Comparison of ENCODE assay signal across 8 cellular contexts in the genomic region with DNA sequence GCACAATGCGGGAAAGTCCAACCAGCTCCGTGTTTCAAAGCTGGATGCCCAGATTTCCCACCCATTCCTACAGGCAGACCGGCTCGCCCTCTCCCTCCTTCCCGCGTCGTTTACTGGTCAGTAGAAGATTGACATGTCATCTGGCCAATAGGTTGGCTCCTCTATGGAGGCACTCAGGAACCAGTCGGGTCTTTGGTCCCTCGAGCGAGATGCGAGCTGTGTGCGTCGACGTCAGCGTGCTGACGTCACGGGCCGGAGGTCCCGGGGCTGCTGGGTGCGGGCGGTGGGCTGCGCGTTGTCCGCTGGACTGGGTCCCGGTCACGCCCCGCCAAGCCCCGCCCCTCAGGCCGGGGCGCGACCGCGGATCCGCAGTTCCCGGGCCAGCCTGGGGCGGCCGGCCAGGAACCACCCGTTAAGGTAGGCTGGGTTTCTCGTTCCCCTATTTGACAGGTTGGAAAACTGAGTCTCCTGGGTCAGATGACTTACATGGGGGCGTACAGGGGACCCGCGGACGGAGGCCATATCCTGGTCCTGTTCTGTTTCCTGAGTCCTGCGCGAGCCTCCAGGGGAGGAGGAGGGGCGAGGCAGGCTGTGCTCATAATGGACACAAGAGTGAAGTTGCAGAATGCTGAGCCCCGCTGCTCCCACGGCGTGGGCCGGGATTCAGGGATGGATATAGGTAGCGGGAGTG. TPM values are rescaled to one million over a fixed set of nuclear protein-coding genes. Genes with fewer than 3 reads are reported as not detected.
DNase-seq lines count a peak whose midpoint lies in the region; ATAC-seq, FAIRE-seq and TF ChIP-seq lines count a peak whose summit lies in the region.

A gene with protein sequence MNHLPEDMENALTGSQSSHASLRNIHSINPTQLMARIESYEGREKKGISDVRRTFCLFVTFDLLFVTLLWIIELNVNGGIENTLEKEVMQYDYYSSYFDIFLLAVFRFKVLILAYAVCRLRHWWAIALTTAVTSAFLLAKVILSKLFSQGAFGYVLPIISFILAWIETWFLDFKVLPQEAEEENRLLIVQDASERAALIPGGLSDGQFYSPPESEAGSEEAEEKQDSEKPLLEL (plus strand): TSS at position 242 of the 691 bp plus-strand sequence. CDS start 29,260 bp downstream, outside the sequence.

- peak within 1 kb of the TSS; percentile 99 for H2AFZ ChIP-seq in OCI-LY1 (ENCODE audit: low read length)

- ATAC-seq in GM21447 (IDR thresholded peaks at IDR 0.05; ENCODE audit: unreplicated experiment): peak; percentile 99

- H3K9me3 ChIP-seq in HUES64 (ENCODE audit: insufficient read depth, low read depth, low read length): 0 out of 2 replicates have a peak, but pooled peaks cover under 1% of the 10 kb centered on the region
- H3K9me3 ChIP-seq in OCI-LY1 (ENCODE audit: low read length): 0 out of 2 replicates have a peak, but pooled peaks cover 2% of the 10 kb centered on the region
- no peaks in the 10 kb centered on the region for H3K9me3 ChIP-seq in mesodermal cell (ENCODE audit: control insufficient read depth, low read length)

- peaks cover 11% of the 10 kb centered on the region for H3K4me1 ChIP-seq in HUES64 (ENCODE audit: insufficient read depth, low read length)
- peaks cover 32% of the 10 kb centered on the region for H3K4me1 ChIP-seq in OCI-LY1 (ENCODE audit: insufficient read depth, low read length, severe bottlenecking)
- H3K4me1 ChIP-seq in mesodermal cell (ENCODE audit: control insufficient read depth, insufficient read depth, low read length, poor library complexity, severe bottlenecking): peaks cover 7% of the 10 kb centered on the region

- H3F3A ChIP-seq in OCI-LY1 (ENCODE audit: insufficient read depth, low read length): no peaks in the 10 kb centered on the region

- peak within 1 kb of the TSS; percentile 62; the same call in 1 of the 2 replicates for H3K27ac ChIP-seq in HUES64 (ENCODE audit: low read depth, low read length)
- H3K27ac ChIP-seq in OCI-LY1 (ENCODE audit: low read depth, low read length, poor library complexity, severe bottlenecking): peak within 1 kb of the TSS; percentile 1
- peak within 1 kb of the TSS; percentile 89 for H3K27ac ChIP-seq in mesodermal cell (ENCODE audit: low read depth, low read length, severe bottlenecking)

- peak within 1 kb of the TSS; percentile 74 for H3K9ac ChIP-seq in HUES64 (ENCODE audit: low read depth, low read length)
- H3K9ac ChIP-seq in OCI-LY1 (ENCODE audit: low read length): peak within 1 kb of the TSS; percentile 78

- H4K20me1 ChIP-seq in OCI-LY1 (ENCODE audit: insufficient read depth, low read length): no peaks in the 10 kb centered on the region

- no peaks in the 10 kb centered on the region for H3K36me3 ChIP-seq in HUES64 (ENCODE audit: insufficient read depth, low read length)
- H3K36me3 ChIP-seq in OCI-LY1 (ENCODE audit: insufficient read depth, low read length): no peaks in the 10 kb centered on the region
- peaks cover 6% of the 10 kb centered on the region for H3K36me3 ChIP-seq in mesodermal cell (ENCODE audit: control insufficient read depth, insufficient read depth, low read length)

- peak; percentile 95 for FAIRE-seq in endometrium (lab: Jason Lieb, UNC)

- DNase-seq in D341Med (ENCODE audit: low spot score): peak; percentile 97
- peak; percentile 83 for DNase-seq in activated CD8-positive, alpha-beta memory T cell treated with anti-CD3 and anti-CD28 coated beads, Interleukin-2, amount 50 U/mL, for 4 hours
- DNase-seq in stimulated activated CD8-positive, alpha-beta memory T cell treated with anti-CD3 and anti-CD28 coated beads, Interleukin-15, amount 100 ng/mL, for 4 hours (ENCODE audit: low read depth in 2 of 2): peak; percentile 70 to 85

- peak within 1 kb of the TSS; percentile 92 for H3K4me2 ChIP-seq in OCI-LY1 (ENCODE audit: low read length)

- H3K4me3 ChIP-seq in HUES64 (ENCODE audit: low read length): peak within 1 kb of the TSS; percentile 89
- H3K4me3 ChIP-seq in OCI-LY1 (ENCODE audit: low read depth, low read length, poor library complexity, severe bottlenecking): peak within 1 kb of the TSS; percentile 78
- H3K4me3 ChIP-seq in mesodermal cell (ENCODE audit: extremely low read depth, insufficient read depth, low read length, poor library complexity, severe bottlenecking): peak within 1 kb of the TSS; percentile 80

- no peak for TF ChIP-seq CTCF in OCI-LY1 (IDR thresholded peaks at IDR 0.05; ENCODE audit: low read length)

- no peaks in the 10 kb centered on the region for H3K9me2 ChIP-seq in OCI-LY1 (ENCODE audit: low read depth, low read length)

- no peaks in the 10 kb centered on the region for H3K27me3 ChIP-seq in HUES64 (ENCODE audit: insufficient read depth, low read length)
- H3K27me3 ChIP-seq in OCI-LY1 (ENCODE audit: insufficient read depth, low read length): peaks cover 1% of the 10 kb centered on the region; the same call in 1 of the 2 replicates

- no peaks in the 10 kb centered on the region for H3K79me2 ChIP-seq in OCI-LY1 (ENCODE audit: insufficient read depth, low read length)

- WGBS in HUES64: under 1% methylated on average over 51 of the region's 51 CpGs
- WGBS in mesodermal cell (ENCODE audit: insufficient coverage in 2 of 2), 2 experiments: 0% methylated on average over 30 to 40 of the region's 51 CpGs

RNA-seq across cellular contexts. Expression of the gene that starts here (rescaled TPM):
- polyA plus RNA-seq in HUES64 (2013, experiment 1 of 2): 43.1 TPM
- polyA plus RNA-seq in HUES64 (2013, experiment 2 of 2): 45.9 TPM
- 89.1 TPM for polyA plus RNA-seq in mesodermal cell (2013, experiment 1 of 2)
- polyA plus RNA-seq in mesodermal cell (2013, experiment 2 of 2): 85.9 TPM

Comparison
In these comparisons a context has a peak if more than half of its experiments do, and no peak if none do; other contexts are left out.
1. Peak in every context shown above with its lines: DNase-seq, ATAC-seq, H3K4me3 ChIP-seq and H3K27ac ChIP-seq.
2. H3K27ac ChIP-seq: peak in every context shown above with its lines; median percentile 89 in mesodermal cell; 62 in HUES64; 1 in OCI-LY1.